14 cellular contexts compared by ENCODE assay signal in genomic region chr5:136907371-136907770, GRCh38.
DNase-seq lines count a peak whose midpoint lies in the region; ATAC-seq lines count a peak whose summit lies in the region.
"Had no signal": no experiment of that assay in that cellular context is flagged by ENCODE, and none has a peak within 500 bp of the region (broad histone marks: within the 10 kb centered on the region; RNA-seq: fewer than 3 reads in every experiment).

No MANE protein-coding gene starts in this region.

- no peak overlapping the region for H3K4me3 Mint-ChIP-seq in activated CD4-positive, alpha-beta T cell treated with anti-CD3 and anti-CD28 coated beads, Interleukin-2, amount 10 ng/mL, durations not matched to agents 24 days and 14 days
- H3K4me3 Mint-ChIP-seq: CD8-positive, alpha-beta memory T cell had no signal

- H3K4me1 Mint-ChIP-seq in activated CD4-positive, alpha-beta T cell treated with anti-CD3 and anti-CD28 coated beads, Interleukin-2, amount 10 ng/mL, durations not matched to agents 24 days and 14 days, result no peaks in the 10 kb centered on the region
- H3K4me1 Mint-ChIP-seq: CD8-positive, alpha-beta memory T cell had no signal

- H3K27ac Mint-ChIP-seq in activated CD4-positive, alpha-beta T cell treated with anti-CD3 and anti-CD28 coated beads, Interleukin-2, amount 10 ng/mL, durations not matched to agents 24 days and 14 days, result no peak overlapping the region
- H3K27ac Mint-ChIP-seq: CD8-positive, alpha-beta memory T cell had no signal

- no peak for ATAC-seq in GM18519 (IDR thresholded peaks at IDR 0.05; ENCODE audit: low FRiP score, unreplicated experiment)
- ATAC-seq: HepG2 had no signal

- DNase-seq in activated CD4-positive, alpha-beta T cell treated with anti-CD3 and anti-CD28 coated beads, Interleukin-2, amount 10 ng/mL, durations not matched to agents 24 days and 14 days, result peak; percentile 26
- DNase-seq in activated CD4-positive, alpha-beta T cell treated with anti-CD3 and anti-CD28 coated beads for 48 hours, result no peak
- DNase-seq in iPS-NIHi7 (ENCODE audit: extremely low spot score), result peak; percentile 68
- DNase-seq in renal cortical epithelial cell (ENCODE audit: low read depth), result peak; percentile 7
- no peak for DNase-seq in NCI-H128 (lab: John Stamatoyannopoulos, UW; ENCODE audit: unreplicated experiment)
- DNase-seq in mesenteric fat pad (ENCODE audit: low spot score), result no peak
- DNase-seq: AML-193; Caco-2; CD8-positive, alpha-beta memory T cell; DND-41; GF-D8; GM23248 had no signal

- no peaks in the 10 kb centered on the region for H3K9me3 Mint-ChIP-seq in activated CD4-positive, alpha-beta T cell treated with anti-CD3 and anti-CD28 coated beads, Interleukin-2, amount 10 ng/mL, durations not matched to agents 24 days and 14 days

- H3K27me3 Mint-ChIP-seq in activated CD4-positive, alpha-beta T cell treated with anti-CD3 and anti-CD28 coated beads, Interleukin-2, amount 10 ng/mL, durations not matched to agents 24 days and 14 days, result no peaks in the 10 kb centered on the region

- intact Hi-C loops in activated CD4-positive, alpha-beta T cell treated with anti-CD3 and anti-CD28 coated beads, Interleukin-2, amount 10 ng/mL, durations not matched to agents 24 days and 14 days (cut with micrococcal nuclease), result no loop called here

- H3K36me3 Mint-ChIP-seq in activated CD4-positive, alpha-beta T cell treated with anti-CD3 and anti-CD28 coated beads, Interleukin-2, amount 10 ng/mL, durations not matched to agents 24 days and 14 days (ENCODE audit: low read depth), result no peaks in the 10 kb centered on the region
- H3K36me3 Mint-ChIP-seq: CD8-positive, alpha-beta memory T cell had no signal

Comparison
In these comparisons a context has a peak if more than half of its experiments do, and no peak if none do; other contexts are left out.
1. DNase-seq: peak in activated CD4-positive, alpha-beta T cell treated with anti-CD3 and anti-CD28 coated beads, Interleukin-2, amount 10 ng/mL, durations not matched to agents 24 days and 14 days (single experiment), iPS-NIHi7 (single experiment) and renal cortical epithelial cell (single experiment); none in activated CD4-positive, alpha-beta T cell treated with anti-CD3 and anti-CD28 coated beads for 48 hours (single experiment), NCI-H128 (single experiment) and mesenteric fat pad (single experiment).